ENCODE assay signal across 11 cellular contexts in the genomic region with DNA sequence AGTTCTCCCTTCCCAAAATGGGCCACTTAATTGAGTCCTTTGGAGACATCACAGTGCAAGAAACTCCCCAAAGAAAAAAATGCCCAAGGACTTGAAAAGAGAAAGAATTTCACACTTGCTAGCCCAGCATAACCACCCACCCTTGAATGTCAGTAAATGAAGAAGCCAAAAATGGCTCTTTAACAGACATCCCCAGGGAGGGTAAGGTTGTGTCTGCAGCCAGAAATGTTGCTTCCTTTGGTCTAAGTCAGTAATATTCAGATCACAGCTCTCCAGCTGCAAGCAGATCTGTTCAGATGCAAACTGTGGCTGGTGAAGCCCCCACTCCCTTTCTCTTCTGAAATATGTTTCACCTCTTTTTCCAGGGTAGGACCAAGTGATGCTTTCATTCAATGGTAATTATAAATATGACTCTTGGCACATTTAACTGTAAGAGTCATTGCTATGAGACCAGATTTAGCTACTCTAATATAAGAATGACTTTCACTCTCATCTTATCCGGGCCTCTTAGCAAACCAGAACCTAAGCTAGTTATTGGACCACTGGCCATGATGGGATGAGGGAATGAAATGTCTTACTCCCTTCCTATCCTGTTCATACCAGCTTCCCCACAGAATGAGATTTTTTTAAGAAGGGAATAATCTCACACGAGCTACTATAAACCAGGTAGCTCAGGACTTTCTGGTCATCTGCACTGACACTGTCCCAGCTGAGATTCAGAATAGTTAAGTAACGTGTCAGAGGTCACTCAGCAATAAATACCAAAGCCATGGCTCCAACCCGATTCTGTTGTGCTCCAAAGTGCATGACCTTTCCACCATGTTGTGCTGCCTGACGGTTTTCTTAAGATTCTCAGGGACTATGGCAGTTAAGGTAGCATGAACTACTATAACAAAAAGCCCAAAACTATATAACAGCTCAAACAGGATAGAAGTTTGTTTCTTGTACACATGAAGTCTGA.
DNase-seq lines count a peak whose midpoint lies in the region; ATAC-seq and TF ChIP-seq lines count a peak whose summit lies in the region.
"Had no signal": no experiment of that assay in that cellular context is flagged by ENCODE, and none has a peak within 500 bp of the region (broad histone marks: within the 10 kb centered on the region; RNA-seq: fewer than 3 reads in every experiment).

No MANE protein-coding gene starts in this region.

- intact Hi-C loops in testis (cut with DNase I; ENCODE audit: low total_unique reads), result no loop called here

- peaks cover 40% of the 10 kb centered on the region for H3F3A ChIP-seq in SU-DHL-6 (ENCODE audit: insufficient read depth)

- TF ChIP-seq CTCF in SU-DHL-6 (IDR thresholded peaks at IDR 0.05; ENCODE audit: insufficient read depth, low read length, poor library complexity, severe bottlenecking), result no peak
- no peak for TF ChIP-seq CTCF in testis (IDR thresholded peaks at IDR 0.05)

- H3K4me1 ChIP-seq in testis, result no peaks in the 10 kb centered on the region

- no peaks in the 10 kb centered on the region for H3K27me3 Mint-ChIP-seq in activated T-cell treated with anti-CD3 and anti-CD28 coated beads, Interleukin-2, amount 50 U/mL, for 72 hours (ENCODE audit: low read depth)

- peak overlapping the region; percentile 25 for H3K4me3 ChIP-seq in SU-DHL-6 (ENCODE audit: insufficient read depth, low read length, poor library complexity, severe bottlenecking)
- no peak overlapping the region for H3K4me3 ChIP-seq in testis

- peak overlapping the region; percentile 45 for H3K9ac ChIP-seq in SU-DHL-6 (ENCODE audit: low read length)

- peak overlapping the region in 1 of 2 donors; percentile 9 for H3K4me3 Mint-ChIP-seq in activated T-cell treated with anti-CD3 and anti-CD28 coated beads, Interleukin-2, amount 50 U/mL, for 72 hours

- H3K27ac Mint-ChIP-seq in activated T-cell treated with anti-CD3 and anti-CD28 coated beads, Interleukin-2, amount 50 U/mL, for 72 hours, result peak overlapping the region; percentile 0

- WGBS in testis, 2 donors, result 82 to 84% methylated on average over 5 of the region's 5 CpGs

- H3K9me3 ChIP-seq in SU-DHL-6 (ENCODE audit: insufficient read depth, low read length) (no peaks in the 10 kb centered on the region), testis (no peaks in the 10 kb centered on the region)
- H3K9me3 ChIP-seq: neutrophil had no signal

- peak overlapping the region; percentile 96 for H3K27ac ChIP-seq in SU-DHL-6 (ENCODE audit: low read depth, low read length)
- H3K27ac ChIP-seq in testis, result no peak overlapping the region
- H3K27ac ChIP-seq: neutrophil had no signal

- H3K4me2 ChIP-seq in SU-DHL-6 (ENCODE audit: low read depth, low read length, poor library complexity, severe bottlenecking), result peak overlapping the region; percentile 59

- H3K36me3 ChIP-seq in SU-DHL-6 (ENCODE audit: low read length) (no peaks in the 10 kb centered on the region), testis (ENCODE audit: low read depth, missing control alignments) (no peaks in the 10 kb centered on the region)
- H3K36me3 ChIP-seq: neutrophil had no signal

- no peaks in the 10 kb centered on the region for H3K9me2 ChIP-seq in SU-DHL-6 (replicated peaks; ENCODE audit: insufficient read depth, low read length)

- no peaks in the 10 kb centered on the region for H3K9me3 Mint-ChIP-seq in activated T-cell treated with anti-CD3 and anti-CD28 coated beads, Interleukin-2, amount 50 U/mL, for 72 hours

- peaks cover 46% of the 10 kb centered on the region for H3K4me1 Mint-ChIP-seq in activated T-cell treated with anti-CD3 and anti-CD28 coated beads, Interleukin-2, amount 50 U/mL, for 72 hours (ENCODE audit: low read depth)

- no peaks in the 10 kb centered on the region for H4K20me1 ChIP-seq in SU-DHL-6 (ENCODE audit: low read depth, low read length)

- peak; percentile 25 to 70 for ATAC-seq in activated T-cell treated with anti-CD3 and anti-CD28 coated beads, Interleukin-2, amount 50 U/mL, for 72 hours (replicated peaks in 1 of 2)
- ATAC-seq in HG02840 (IDR thresholded peaks at IDR 0.05; ENCODE audit: low FRiP score, unreplicated experiment) (peak; percentile 57), HG02571 (IDR thresholded peaks at IDR 0.05; ENCODE audit: unreplicated experiment) (no peak)
- peak; percentile 47 for ATAC-seq in stimulated activated naive CD8-positive, alpha-beta T cell treated with anti-CD3 and anti-CD28 coated beads, Interleukin-15, Interleukin-2, amounts not matched to agents 100 U/mL and 50 U/mL, for 24 hours

- no peak for TF ChIP-seq POLR2A in testis (IDR thresholded peaks at IDR 0.05)

- DNase-seq in activated T-cell treated with anti-CD3 and anti-CD28 coated beads, Interleukin-2, amount 50 U/mL, for 72 hours, result no peak
- no peak for DNase-seq in activated T-cell treated with anti-CD3 and anti-CD28 coated beads, Interleukin-2, amount 50 U/mL, for 48 hours
- no peak for DNase-seq in stimulated activated naive CD8-positive, alpha-beta T cell treated with anti-CD3 and anti-CD28 coated beads, Interleukin-15, Interleukin-2, amounts not matched to agents 100 U/mL and 50 U/mL, for 24 hours
- DNase-seq in testis (no peak), NCI-H510A treated with DMSO at 0.1 percent for 48 hours (lab: John Stamatoyannopoulos, UW) (no peak)
- DNase-seq: activated CD4-positive, alpha-beta T cell treated with anti-CD3 and anti-CD28 coated beads for 48 hours; NCI-H1105 treated with DMSO at 0.1 percent for 48 hours had no signal

- H3K79me2 ChIP-seq in SU-DHL-6 (ENCODE audit: insufficient read depth, low read length), result no peaks in the 10 kb centered on the region

- no peaks in the 10 kb centered on the region for H3K27me3 ChIP-seq in SU-DHL-6 (ENCODE audit: low read length)
- no peaks in the 10 kb centered on the region for H3K27me3 ChIP-seq in testis
- H3K27me3 ChIP-seq: neutrophil had no signal

- no peak overlapping the region for H2AFZ ChIP-seq in SU-DHL-6 (ENCODE audit: low read depth, low read length, severe bottlenecking)

- H3K36me3 Mint-ChIP-seq in activated T-cell treated with anti-CD3 and anti-CD28 coated beads, Interleukin-2, amount 50 U/mL, for 72 hours (ENCODE audit: insufficient read depth in 2 of 2), result no peaks in the 10 kb centered on the region
